ENCODE assay signal across 23 cellular contexts in the genomic region with DNA sequence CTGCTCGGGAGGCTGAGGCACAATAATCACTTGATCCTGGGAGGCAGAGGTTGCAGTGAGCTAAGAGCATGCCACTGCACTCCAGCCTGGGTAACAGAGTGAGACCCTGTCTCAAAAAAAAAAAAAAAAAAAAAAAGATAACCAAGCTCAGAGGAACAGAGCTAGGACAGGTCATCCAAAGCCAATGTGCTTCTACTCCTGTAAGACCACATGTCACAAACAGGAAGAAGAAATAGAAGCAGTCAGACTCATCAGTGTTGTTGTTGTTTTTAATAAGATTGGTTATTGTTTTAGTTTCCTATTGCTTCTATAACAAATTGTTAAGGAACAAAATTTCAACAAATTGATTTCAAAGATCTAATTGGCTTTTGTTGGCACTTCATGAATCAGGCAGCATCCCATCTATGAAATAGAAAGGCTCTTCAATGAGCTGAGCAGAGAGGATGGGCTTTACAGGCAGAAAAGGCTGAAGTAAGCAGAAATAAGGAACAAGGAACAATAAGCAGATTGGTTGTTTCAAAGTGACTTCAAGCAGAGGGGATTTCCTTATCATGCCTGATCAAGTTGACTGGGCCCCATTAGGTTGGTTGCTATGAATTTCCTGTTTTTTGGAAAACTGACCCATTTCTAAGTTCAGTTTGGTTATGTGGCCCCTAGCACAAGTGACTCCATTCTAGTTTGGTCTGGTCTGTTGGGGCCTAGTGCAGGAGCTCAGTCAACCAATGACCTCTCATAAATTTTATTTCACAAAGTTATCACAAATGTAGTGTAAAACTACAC. TPM values are rescaled to one million over a fixed set of nuclear protein-coding genes. Genes with fewer than 3 reads are reported as not detected.
DNase-seq lines count a peak whose midpoint lies in the region; ATAC-seq and TF ChIP-seq lines count a peak whose summit lies in the region.
"Had no signal": no experiment of that assay in that cellular context is flagged by ENCODE, and none has a peak within 500 bp of the region (broad histone marks: within the 10 kb centered on the region; RNA-seq: fewer than 3 reads in every experiment).

No MANE protein-coding gene starts in this region.

- no peaks in the 10 kb centered on the region for H3K9me3 ChIP-seq in DND-41 (ENCODE audit: insufficient read depth, low read length, severe bottlenecking)
- H3K9me3 ChIP-seq: heart right ventricle, MG63, spleen, upper lobe of right lung had no signal

- peak overlapping the region; percentile 29; the same call in 1 of the 2 replicates for H2AFZ ChIP-seq in DND-41 (ENCODE audit: low read depth, low read length)

- TF ChIP-seq CTCF in DND-41 (IDR thresholded peaks at IDR 0.05; ENCODE audit: borderline replicate concordance, extremely low read depth, low read length, poor library complexity, severe bottlenecking), result no peak

- H3K36me3 ChIP-seq in DND-41 (ENCODE audit: insufficient read depth, low read length), result no peaks in the 10 kb centered on the region
- H3K36me3 ChIP-seq: heart right ventricle, MG63, spleen, upper lobe of right lung had no signal

- no peaks in the 10 kb centered on the region for H3K4me1 ChIP-seq in DND-41 (ENCODE audit: insufficient read depth, low read length)
- H3K4me1 ChIP-seq: heart right ventricle, upper lobe of right lung had no signal

- peaks cover 20% of the 10 kb centered on the region for H3K27me3 Mint-ChIP-seq in activated CD4-positive, alpha-beta memory T cell treated with anti-CD3 and anti-CD28 coated beads, Interleukin-2, amount 10 ng/mL, durations not matched to agents 7 days and 5 days
- peaks cover 23% of the 10 kb centered on the region for H3K27me3 Mint-ChIP-seq in T-helper 2 cell treated with Interferon-gamma antibody and Interleukin-4, amounts not matched to agents 5 μg/mL and 100 μg/mL, for 36 hours (ENCODE audit: low read depth)
- H3K27me3 Mint-ChIP-seq: brain had no signal

- H3K36me3 Mint-ChIP-seq in activated CD4-positive, alpha-beta memory T cell treated with anti-CD3 and anti-CD28 coated beads, Interleukin-2, amount 10 ng/mL, durations not matched to agents 7 days and 5 days (ENCODE audit: low read depth), result no peaks in the 10 kb centered on the region
- H3K36me3 Mint-ChIP-seq in T-helper 2 cell treated with Interferon-gamma antibody and Interleukin-4, amounts not matched to agents 5 μg/mL and 100 μg/mL, for 36 hours (ENCODE audit: low read depth), result no peaks in the 10 kb centered on the region
- H3K36me3 Mint-ChIP-seq: brain had no signal

- H3K27ac ChIP-seq in DND-41 (ENCODE audit: low read length), result no peak overlapping the region
- H3K27ac ChIP-seq: coronary artery, heart right ventricle, upper lobe of right lung had no signal

- no peak overlapping the region for H3K27ac Mint-ChIP-seq in activated CD4-positive, alpha-beta memory T cell treated with anti-CD3 and anti-CD28 coated beads, Interleukin-2, amount 10 ng/mL, durations not matched to agents 7 days and 5 days
- H3K27ac Mint-ChIP-seq in T-helper 2 cell treated with Interferon-gamma antibody and Interleukin-4, amounts not matched to agents 5 μg/mL and 100 μg/mL, for 36 hours, result no peak overlapping the region
- H3K27ac Mint-ChIP-seq: brain, HFFc6, immature natural killer cell had no signal

- no peaks in the 10 kb centered on the region for H3K9me3 Mint-ChIP-seq in activated CD4-positive, alpha-beta memory T cell treated with anti-CD3 and anti-CD28 coated beads, Interleukin-2, amount 10 ng/mL, durations not matched to agents 7 days and 5 days
- no peaks in the 10 kb centered on the region for H3K9me3 Mint-ChIP-seq in T-helper 2 cell treated with Interferon-gamma antibody and Interleukin-4, amounts not matched to agents 5 μg/mL and 100 μg/mL, for 36 hours
- H3K9me3 Mint-ChIP-seq: HFFc6, immature natural killer cell had no signal

- ATAC-seq in DND-41 (ENCODE audit: insufficient read depth, low read depth) (no peak), HG03378 (IDR thresholded peaks at IDR 0.05; ENCODE audit: unreplicated experiment) (peak; percentile 60), left colon (no peak)
- ATAC-seq: heart right ventricle, upper lobe of right lung had no signal

- H3K79me2 ChIP-seq in DND-41 (ENCODE audit: insufficient read depth, low read length), result no peaks in the 10 kb centered on the region

- DNase-seq in DND-41, result no peak
- DNase-seq in OCI-M1 (lab: John Stamatoyannopoulos, UW), result peak; percentile 43
- DNase-seq in kidney tubule cell (ENCODE audit: low spot score), result peak; percentile 2
- no peak for DNase-seq in midbrain (lab: John Stamatoyannopoulos, UW)
- no peak for DNase-seq in left colon
- DNase-seq in activated CD4-positive, alpha-beta memory T cell treated with anti-CD3 and anti-CD28 coated beads, Interleukin-2, amount 10 ng/mL, durations not matched to agents 7 days and 5 days, result no peak
- DNase-seq in T-helper 2 cell treated with Interferon-gamma antibody and Interleukin-4, amounts not matched to agents 5 μg/mL and 100 μg/mL, for 36 hours (ENCODE audit: low spot score), result no peak
- DNase-seq: activated CD4-positive, alpha-beta T cell treated with anti-CD3 and anti-CD28 coated beads, Interleukin-2, amount 50 U/mL, for 1 hour; activated CD8-positive, alpha-beta memory T cell treated with anti-CD3 and anti-CD28 coated beads, Interleukin-2, amount 50 U/mL, for 4 hours; EL; heart right ventricle; HFFc6; immature natural killer cell; MG63; NCI-H187; NCI-H226; RPMI8226; spleen; upper lobe of right lung had no signal

- no peak overlapping the region for H3K4me3 ChIP-seq in DND-41 (ENCODE audit: low read depth in 1 of 2, low read length in 2 of 2)
- H3K4me3 ChIP-seq: coronary artery, heart right ventricle, MG63, spleen, upper lobe of right lung had no signal

- no peaks in the 10 kb centered on the region for H3K27me3 ChIP-seq in DND-41 (ENCODE audit: insufficient read depth, low read length, poor library complexity)
- H3K27me3 ChIP-seq: MG63, upper lobe of right lung had no signal

- H3K9ac ChIP-seq in DND-41 (ENCODE audit: low read depth, low read length), result no peak overlapping the region

- H3K4me2 ChIP-seq in DND-41 (ENCODE audit: insufficient read depth, low read length), result no peak overlapping the region

- no peaks in the 10 kb centered on the region for H4K20me1 ChIP-seq in DND-41 (ENCODE audit: insufficient read depth, low read length)

- CTCF ChIA-PET in activated CD4-positive, alpha-beta memory T cell treated with anti-CD3 and anti-CD28 coated beads, Interleukin-2, amount 10 ng/mL, durations not matched to agents 7 days and 5 days (lab: Charles Lee), result interaction anchor here (0.7 to 1.8 kb wide), 2 partner anchors 34 to 93 kb away, joined by 3 to 6 read pairs; no protein-coding TSS in a partner anchor

- peaks cover 10% of the 10 kb centered on the region for H3K4me1 Mint-ChIP-seq in activated CD4-positive, alpha-beta memory T cell treated with anti-CD3 and anti-CD28 coated beads, Interleukin-2, amount 10 ng/mL, durations not matched to agents 7 days and 5 days
- peaks cover 13% of the 10 kb centered on the region for H3K4me1 Mint-ChIP-seq in T-helper 2 cell treated with Interferon-gamma antibody and Interleukin-4, amounts not matched to agents 5 μg/mL and 100 μg/mL, for 36 hours (ENCODE audit: low read depth)
- H3K4me1 Mint-ChIP-seq: immature natural killer cell had no signal

- POLR2A ChIA-PET in activated CD4-positive, alpha-beta memory T cell treated with anti-CD3 and anti-CD28 coated beads, Interleukin-2, amount 10 ng/mL, durations not matched to agents 7 days and 5 days (lab: Charles Lee), result interaction anchor here (1.0 to 1.1 kb wide), 3 partner anchors 14 to 201 kb away, joined by 3 to 4 read pairs (median 3); partner anchors contain the start of genes GPSM2 and HENMT1

- intact Hi-C loops in left colon (cut with DNase I, micrococcal nuclease), result no loop called here

- no peak overlapping the region for H3K4me3 Mint-ChIP-seq in activated CD4-positive, alpha-beta memory T cell treated with anti-CD3 and anti-CD28 coated beads, Interleukin-2, amount 10 ng/mL, durations not matched to agents 7 days and 5 days
- no peak overlapping the region for H3K4me3 Mint-ChIP-seq in T-helper 2 cell treated with Interferon-gamma antibody and Interleukin-4, amounts not matched to agents 5 μg/mL and 100 μg/mL, for 36 hours
- H3K4me3 Mint-ChIP-seq: brain, HFFc6, immature natural killer cell had no signal

RNA-seq across cellular contexts. Expression of gene AKNAD1, which starts 6.0 kb away (rescaled TPM):
- total RNA-seq in left colon, result not detected
- not detected for total RNA-seq in activated CD4-positive, alpha-beta memory T cell treated with anti-CD3 and anti-CD28 coated beads, Interleukin-2, amount 10 ng/mL, durations not matched to agents 7 days and 5 days
- total RNA-seq: heart right ventricle, liver, spleen had no signal

RNA-seq across cellular contexts. Expression of gene GPSM2, which starts 13.9 kb away (rescaled TPM):
- total RNA-seq in left colon, result 10 to 100 TPM; 22.5 to 28.7 TPM
- 10 to 100 TPM; 43.2 to 47.1 TPM for total RNA-seq in activated CD4-positive, alpha-beta memory T cell treated with anti-CD3 and anti-CD28 coated beads, Interleukin-2, amount 10 ng/mL, durations not matched to agents 7 days and 5 days

Comparison
In these comparisons a context has a peak if more than half of its experiments do, and no peak if none do; other contexts are left out.
1. DNase-seq: peak in OCI-M1 (single experiment) and kidney tubule cell (single experiment); none in DND-41 (single experiment), midbrain (single experiment), left colon (0 of 2), activated CD4-positive, alpha-beta memory T cell treated with anti-CD3 and anti-CD28 coated beads, Interleukin-2, amount 10 ng/mL, durations not matched to agents 7 days and 5 days (single experiment) and T-helper 2 cell treated with Interferon-gamma antibody and Interleukin-4, amounts not matched to agents 5 μg/mL and 100 μg/mL, for 36 hours (single experiment).